Comparison of ENCODE assay signal across 14 cellular contexts in the genomic region with DNA sequence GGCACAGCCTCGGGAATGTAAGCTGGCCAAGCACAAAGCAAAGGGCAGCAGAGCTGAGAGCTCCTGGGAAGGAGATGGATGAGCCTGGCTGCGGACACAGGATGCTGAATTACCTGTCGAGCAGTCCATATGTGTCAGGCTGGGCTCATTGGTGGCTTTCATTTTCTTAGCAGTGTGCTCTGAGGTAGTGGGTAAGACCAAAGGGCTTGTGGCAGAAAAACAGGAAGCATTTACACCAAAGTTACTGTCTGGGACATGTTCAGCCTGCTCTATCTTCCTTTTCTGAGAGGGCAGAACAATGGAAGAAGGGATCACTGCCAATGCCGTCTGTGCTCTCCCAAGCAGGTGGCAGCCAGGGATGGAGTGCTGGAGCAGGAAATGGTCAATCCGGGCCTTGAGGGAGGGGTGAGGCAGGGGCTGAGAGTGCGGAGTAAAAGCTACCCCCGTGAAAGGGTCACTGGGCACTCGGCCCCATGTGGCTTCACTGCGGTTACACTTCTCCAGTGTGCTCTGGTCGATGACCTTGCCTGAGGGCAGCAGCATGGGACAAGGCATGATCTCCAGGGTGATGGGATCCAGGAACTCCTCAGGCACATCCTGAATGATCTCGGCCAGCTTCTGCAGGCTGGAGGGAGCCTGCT. TPM values are rescaled to one million over a fixed set of nuclear protein-coding genes. Genes with fewer than 3 reads are reported as not detected.
A peak's percentile ranks its signal among the peaks of the same experiment; 100 is the strongest.
DNase-seq lines count a peak whose midpoint lies in the region; ATAC-seq, FAIRE-seq and TF ChIP-seq lines count a peak whose summit lies in the region.
"Had no signal": no experiment of that assay in that cellular context is flagged by ENCODE, and none has a peak within 500 bp of the region (broad histone marks: within the 10 kb centered on the region; RNA-seq: fewer than 3 reads in every experiment).

No MANE protein-coding gene starts in this region.

- H3K27ac ChIP-seq in endothelial cell of umbilical vein (ENCODE audit: insufficient read depth, low read depth, low read length): no peak overlapping the region
- H3K27ac ChIP-seq: foreskin keratinocyte had no signal

- H3K27me3 ChIP-seq in endothelial cell of umbilical vein (ENCODE audit: control insufficient read depth in 2 of 2, insufficient read depth in 2 of 2, low read length in 2 of 2): no peaks in the 10 kb centered on the region
- H3K27me3 ChIP-seq: dorsolateral prefrontal cortex, foreskin keratinocyte had no signal

- no peak overlapping the region for H3K4me3 ChIP-seq in endothelial cell of umbilical vein (replicated peaks in 1 of 3; ENCODE audit: insufficient read depth in 1 of 3, low read depth in 1 of 3, low read length in 3 of 3)
- H3K4me3 ChIP-seq: dorsolateral prefrontal cortex had no signal

- H3K9me3 ChIP-seq in endothelial cell of umbilical vein (replicated peaks; ENCODE audit: control insufficient read depth, insufficient read depth, low read length): no peaks in the 10 kb centered on the region

- H4K20me1 ChIP-seq in endothelial cell of umbilical vein (replicated peaks; ENCODE audit: control insufficient read depth, extremely low read depth, insufficient read depth, low read length): no peaks in the 10 kb centered on the region

- H3K36me3 Mint-ChIP-seq in stimulated activated naive CD8-positive, alpha-beta T cell treated with anti-CD3 and anti-CD28 coated beads, Interleukin-15, Interleukin-2, amounts not matched to agents 100 ng/mL and 50 ng/mL, for 24 hours (ENCODE audit: low read depth): peaks cover 45% of the 10 kb centered on the region
- peaks cover 42% of the 10 kb centered on the region for H3K36me3 Mint-ChIP-seq in T-helper 2 cell treated with Interferon-gamma antibody and Interleukin-4, amounts not matched to agents 5 μg/mL and 100 μg/mL, for 36 hours (ENCODE audit: low read depth)

- FAIRE-seq in endothelial cell of umbilical vein (lab: Jason Lieb, UNC): peak; percentile 37

- dilution Hi-C loops in endothelial cell of umbilical vein (cut with MboI; ENCODE audit: extremely low pct_ligation_motif_present, low sequenced_read_pairs): no loop called here

- no peak overlapping the region for H3K4me2 ChIP-seq in endothelial cell of umbilical vein (ENCODE audit: insufficient read depth, low read length)

- H3K4me1 Mint-ChIP-seq in stimulated activated naive CD8-positive, alpha-beta T cell treated with anti-CD3 and anti-CD28 coated beads, Interleukin-15, Interleukin-2, amounts not matched to agents 100 ng/mL and 50 ng/mL, for 24 hours (ENCODE audit: low read depth): peaks cover 39% of the 10 kb centered on the region
- peaks cover 28% of the 10 kb centered on the region for H3K4me1 Mint-ChIP-seq in T-helper 2 cell treated with Interferon-gamma antibody and Interleukin-4, amounts not matched to agents 5 μg/mL and 100 μg/mL, for 36 hours (ENCODE audit: low read depth)

- no peak overlapping the region for H3K9ac ChIP-seq in endothelial cell of umbilical vein (replicated peaks; ENCODE audit: extremely low read depth, insufficient read depth, low read length)

- intact Hi-C loops in endothelial cell of umbilical vein (cut with micrococcal nuclease): no loop called here

- POLR2A ChIA-PET in endothelial cell of umbilical vein (lab: Charles Lee): no interaction called here

- H3K27ac Mint-ChIP-seq in stimulated activated naive CD8-positive, alpha-beta T cell treated with anti-CD3 and anti-CD28 coated beads, Interleukin-15, Interleukin-2, amounts not matched to agents 100 ng/mL and 50 ng/mL, for 24 hours: peak overlapping the region; percentile 77
- H3K27ac Mint-ChIP-seq in T-helper 2 cell treated with Interferon-gamma antibody and Interleukin-4, amounts not matched to agents 5 μg/mL and 100 μg/mL, for 36 hours: peak overlapping the region; percentile 92

- peak overlapping the region; percentile 35 for H3K4me3 Mint-ChIP-seq in stimulated activated naive CD8-positive, alpha-beta T cell treated with anti-CD3 and anti-CD28 coated beads, Interleukin-15, Interleukin-2, amounts not matched to agents 100 ng/mL and 50 ng/mL, for 24 hours
- H3K4me3 Mint-ChIP-seq in T-helper 2 cell treated with Interferon-gamma antibody and Interleukin-4, amounts not matched to agents 5 μg/mL and 100 μg/mL, for 36 hours: peak overlapping the region; percentile 55

- no peak for ATAC-seq in stimulated activated naive CD8-positive, alpha-beta T cell treated with anti-CD3 and anti-CD28 coated beads, Interleukin-15, Interleukin-2, amounts not matched to agents 100 U/mL and 50 U/mL, for 24 hours
- no peak for ATAC-seq in GM21423 (IDR thresholded peaks at IDR 0.05; ENCODE audit: unreplicated experiment)
- ATAC-seq: foreskin keratinocyte had no signal

- in situ Hi-C loops in ACHN (cut with HindIII; ENCODE audit: low pct_ligation_motif_present, low pct_unique_long_range_greater_than_20kb, low sequenced_read_pairs): no loop called here

- CTCF ChIA-PET in endothelial cell of umbilical vein (lab: Charles Lee): interaction anchor here (1.0 kb wide), 1 partner anchor 68 kb away, joined by 5 read pairs; no protein-coding TSS in a partner anchor

- no peaks in the 10 kb centered on the region for H3K9me1 ChIP-seq in endothelial cell of umbilical vein (replicated peaks; ENCODE audit: control insufficient read depth, extremely low read depth, insufficient read depth, low read length)

- peaks cover 3% of the 10 kb centered on the region for H3K9me3 Mint-ChIP-seq in stimulated activated naive CD8-positive, alpha-beta T cell treated with anti-CD3 and anti-CD28 coated beads, Interleukin-15, Interleukin-2, amounts not matched to agents 100 ng/mL and 50 ng/mL, for 24 hours
- peaks cover 12% of the 10 kb centered on the region for H3K9me3 Mint-ChIP-seq in T-helper 2 cell treated with Interferon-gamma antibody and Interleukin-4, amounts not matched to agents 5 μg/mL and 100 μg/mL, for 36 hours

- BruUV-seq in endothelial cell of umbilical vein (replicated peaks; lab: Mats Ljungman, UMichigan): TSS peak; percentile 8

- no peak overlapping the region for H2AFZ ChIP-seq in endothelial cell of umbilical vein (ENCODE audit: low read depth, low read length)

- TF ChIP-seq POLR2A in endothelial cell of umbilical vein (IDR thresholded peaks at IDR 0.05; ENCODE audit: low read depth, low read length): no peak

- no peaks in the 10 kb centered on the region for H3K79me2 ChIP-seq in endothelial cell of umbilical vein (ENCODE audit: control insufficient read depth, insufficient read depth, low read length)

- no peaks in the 10 kb centered on the region for H3K27me3 Mint-ChIP-seq in stimulated activated naive CD8-positive, alpha-beta T cell treated with anti-CD3 and anti-CD28 coated beads, Interleukin-15, Interleukin-2, amounts not matched to agents 100 ng/mL and 50 ng/mL, for 24 hours
- no peaks in the 10 kb centered on the region for H3K27me3 Mint-ChIP-seq in T-helper 2 cell treated with Interferon-gamma antibody and Interleukin-4, amounts not matched to agents 5 μg/mL and 100 μg/mL, for 36 hours (ENCODE audit: low read depth)

- DNase-seq in stimulated activated naive CD8-positive, alpha-beta T cell treated with anti-CD3 and anti-CD28 coated beads, Interleukin-15, Interleukin-2, amounts not matched to agents 100 U/mL and 50 U/mL, for 24 hours: no peak
- no peak for DNase-seq in T-helper 2 cell treated with Interferon-gamma antibody and Interleukin-4, amounts not matched to agents 5 μg/mL and 100 μg/mL, for 36 hours (ENCODE audit: low spot score)
- DNase-seq in endothelial cell of umbilical vein (ENCODE audit: low read depth, low spot score) (peak; percentile 71), middle frontal gyrus (ENCODE audit: extremely low spot score, low spot score) (no peak), ACHN (no peak), DMS114 treated with DMSO at 0.1 percent for 48 hours (lab: John Stamatoyannopoulos, UW; ENCODE audit: unreplicated experiment) (no peak)
- DNase-seq: amygdala, foreskin keratinocyte, NCI-H1436 treated with DMSO at 0.1 percent for 48 hours, NCI-H748 treated with DMSO at 0.1 percent for 48 hours had no signal

- peaks cover 0 to 2% of the 10 kb centered on the region in 2 experiments for H3K36me3 ChIP-seq in endothelial cell of umbilical vein (ENCODE audit: control insufficient read depth in 2 of 2, extremely low read depth in 1 of 2, insufficient read depth in 2 of 2, low read length in 2 of 2)

- no peak for TF ChIP-seq CTCF in endothelial cell of umbilical vein (IDR thresholded peaks at IDR 0.05; ENCODE audit: extremely low read depth in 1 of 2, insufficient read depth in 1 of 2, low read depth in 1 of 2, low read length in 2 of 2)

- peaks cover 15% of the 10 kb centered on the region for H3K4me1 ChIP-seq in endothelial cell of umbilical vein (ENCODE audit: control insufficient read depth, extremely low read depth, insufficient read depth, low read length)

RNA-seq across cellular contexts. Expression of a gene that starts 36.9 kb away (rescaled TPM):
- not detected in 2 replicates for total RNA-seq in endothelial cell of umbilical vein
- not detected in 2 replicates for polyA plus RNA-seq in endothelial cell of umbilical vein
- not detected in 2 replicates for polyA plus RNA-seq in endothelial cell of umbilical vein (2011; cell fraction: cytosol; rRNA removed)
- polyA plus RNA-seq in endothelial cell of umbilical vein (2011; cell fraction: nucleus; rRNA removed): not detected in 2 replicates
- not detected in 2 replicates for polyA plus RNA-seq in endothelial cell of umbilical vein (2012)
- polyA minus RNA-seq in endothelial cell of umbilical vein: not detected in 2 replicates
- not detected for polyA minus RNA-seq in endothelial cell of umbilical vein (2011; cell fraction: cytosol; rRNA and poly(A)+ RNA removed)
- polyA minus RNA-seq in endothelial cell of umbilical vein (2011; cell fraction: nucleus; rRNA and poly(A)+ RNA removed): not detected in 2 replicates
- total RNA-seq: foreskin keratinocyte, SK-MEL-5 had no signal
- polyA plus RNA-seq: foreskin keratinocyte had no signal

RNA-seq across cellular contexts. Expression of a gene that starts 38.3 kb away (rescaled TPM):
- 15.0 and 15.7 TPM in 2 replicates for total RNA-seq in endothelial cell of umbilical vein
- 8.5 and 10.8 TPM in 2 replicates for polyA plus RNA-seq in endothelial cell of umbilical vein
- polyA plus RNA-seq in endothelial cell of umbilical vein (2011; cell fraction: cytosol; rRNA removed): 12.1 and 13.1 TPM in 2 replicates
- 12.3 and 14.8 TPM in 2 replicates for polyA plus RNA-seq in endothelial cell of umbilical vein (2011; cell fraction: nucleus; rRNA removed)
- 16.1 and 17.8 TPM in 2 replicates for polyA plus RNA-seq in endothelial cell of umbilical vein (2012)
- polyA minus RNA-seq in endothelial cell of umbilical vein: 22.6 and 23.8 TPM in 2 replicates
- 13.5 TPM for polyA minus RNA-seq in endothelial cell of umbilical vein (2011; cell fraction: cytosol; rRNA and poly(A)+ RNA removed)
- 16.9 and 21.4 TPM in 2 replicates for polyA minus RNA-seq in endothelial cell of umbilical vein (2011; cell fraction: nucleus; rRNA and poly(A)+ RNA removed)

RNA-seq across cellular contexts. Expression of a gene that starts 38.3 kb away (rescaled TPM):
- total RNA-seq in endothelial cell of umbilical vein: 5.1 and 5.8 TPM in 2 replicates
- polyA plus RNA-seq in endothelial cell of umbilical vein: 3.5 and 4.6 TPM in 2 replicates
- polyA plus RNA-seq in endothelial cell of umbilical vein (2011; cell fraction: cytosol; rRNA removed): 3.2 and 3.6 TPM in 2 replicates
- polyA plus RNA-seq in endothelial cell of umbilical vein (2011; cell fraction: nucleus; rRNA removed): 2.8 and 3.2 TPM in 2 replicates
- 2.5 and 3.3 TPM in 2 replicates for polyA plus RNA-seq in endothelial cell of umbilical vein (2012)
- 4.0 and 5.3 TPM in 2 replicates for polyA minus RNA-seq in endothelial cell of umbilical vein
- 1.7 TPM for polyA minus RNA-seq in endothelial cell of umbilical vein (2011; cell fraction: cytosol; rRNA and poly(A)+ RNA removed)
- 1.9 and 2.0 TPM in 2 replicates for polyA minus RNA-seq in endothelial cell of umbilical vein (2011; cell fraction: nucleus; rRNA and poly(A)+ RNA removed)

RNA-seq across cellular contexts. Expression of a gene that starts 50.0 kb away (rescaled TPM):
- total RNA-seq in endothelial cell of umbilical vein: not detected in 2 replicates
- not detected in 2 replicates for polyA plus RNA-seq in endothelial cell of umbilical vein
- not detected in 2 replicates for polyA plus RNA-seq in endothelial cell of umbilical vein (2011; cell fraction: cytosol; rRNA removed)
- polyA plus RNA-seq in endothelial cell of umbilical vein (2011; cell fraction: nucleus; rRNA removed): not detected in 2 replicates
- polyA plus RNA-seq in endothelial cell of umbilical vein (2012): not detected in 2 replicates
- polyA minus RNA-seq in endothelial cell of umbilical vein: not detected in 2 replicates
- polyA minus RNA-seq in endothelial cell of umbilical vein (2011; cell fraction: cytosol; rRNA and poly(A)+ RNA removed): not detected
- not detected in 2 replicates for polyA minus RNA-seq in endothelial cell of umbilical vein (2011; cell fraction: nucleus; rRNA and poly(A)+ RNA removed)
- total RNA-seq: foreskin keratinocyte, SK-MEL-5 had no signal
- polyA plus RNA-seq: foreskin keratinocyte had no signal

RNA-seq across cellular contexts. Expression of a gene that starts 52.0 kb away (rescaled TPM):
- 3.6 and 4.5 TPM in 2 replicates for total RNA-seq in endothelial cell of umbilical vein
- polyA plus RNA-seq in endothelial cell of umbilical vein: 5.7 and 7.3 TPM in 2 replicates
- 3.7 and 5.4 TPM in 2 replicates for polyA plus RNA-seq in endothelial cell of umbilical vein (2011; cell fraction: cytosol; rRNA removed)
- polyA plus RNA-seq in endothelial cell of umbilical vein (2011; cell fraction: nucleus; rRNA removed): 7.3 and 9.8 TPM in 2 replicates
- 2.2 and 3.5 TPM in 2 replicates for polyA plus RNA-seq in endothelial cell of umbilical vein (2012)
- polyA minus RNA-seq in endothelial cell of umbilical vein: 5.6 and 7.0 TPM in 2 replicates
- polyA minus RNA-seq in endothelial cell of umbilical vein (2011; cell fraction: cytosol; rRNA and poly(A)+ RNA removed): 1.1 TPM
- polyA minus RNA-seq in endothelial cell of umbilical vein (2011; cell fraction: nucleus; rRNA and poly(A)+ RNA removed): 2.8 and 3.2 TPM in 2 replicates
